Comparison of ENCODE assay signal across 1 cellular context in genomic region chr22:22422629-22423112, GRCh38.
A peak's percentile ranks its signal among the peaks of the same experiment; 100 is the strongest.
TF ChIP-seq lines count a peak whose summit lies in the region.

No MANE protein-coding gene starts in this region.

TF ChIP-seq in K562, 482 proteins besides CTCF, POLR2A, EP300 and RAD21 (continued from another document):
- TF ChIP-seq ZNF282 (CRISPR knock-in tag; IDR thresholded peaks at IDR 0.05) (0 out of 2 replicates have a peak, but pooled peaks have one; percentile 32), ZNF143 (CRISPR knock-in tag; IDR thresholded peaks at IDR 0.05) (peak; percentile 52), KDM4B (IDR thresholded peaks at IDR 0.05; ENCODE audit: borderline replicate concordance in 2 of 2, low read depth in 1 of 2) (0 out of 4 replicates have a peak, but pooled peaks of 1 of the 2 experiments have one; percentile 31), TEAD2 (tag; IDR thresholded peaks at IDR 0.05) (peak; percentile 63), LARP7 (IDR thresholded peaks at IDR 0.05) (no peak), CREM (IDR thresholded peaks at IDR 0.05; ENCODE audit: low read depth) (peak; percentile 74; the same call in 1 of the 2 replicates), POLR3A (IDR thresholded peaks at IDR 0.05; ENCODE audit: borderline replicate concordance, extremely low read depth, insufficient read depth, insufficient read length) (no peak), IFI16 (CRISPR knock-in tag; IDR thresholded peaks at IDR 0.05) (peak; percentile 6; the same call in 1 of the 2 replicates), ZNF511 (CRISPR knock-in tag; IDR thresholded peaks at IDR 0.05) (peak; percentile 72; the same call in 1 of the 2 replicates), TEAD4 (IDR thresholded peaks at IDR 0.05; ENCODE audit: low read length) (peak; percentile 46), TEAD4 (CRISPR knock-in tag; IDR thresholded peaks at IDR 0.05; ENCODE audit: borderline replicate concordance) (no peak), TEAD1 (CRISPR knock-in tag; IDR thresholded peaks at IDR 0.05) (peak; percentile 8 to 66; a peak in 1 of 4 replicates), KLF16 (IDR thresholded peaks at IDR 0.05) (peak; percentile 88), ZKSCAN3 (CRISPR knock-in tag; IDR thresholded peaks at IDR 0.05) (0 out of 2 replicates have a peak, but pooled peaks have one; percentile 45), BRD4 (IDR thresholded peaks at IDR 0.05) (no peak), ZNF165 (CRISPR knock-in tag; IDR thresholded peaks at IDR 0.05; ENCODE audit: borderline replicate concordance) (peak; percentile 75; the same call in 1 of the 2 replicates), RUNX1 (IDR thresholded peaks at IDR 0.05; ENCODE audit: low read depth) (peak; percentile 75; the same call in 1 of the 2 replicates), SREBF2 (CRISPR knock-in tag; IDR thresholded peaks at IDR 0.05) (no peak), ZFPM2 (CRISPR knock-in tag; IDR thresholded peaks at IDR 0.05) (peak; percentile 95), MYC (IDR thresholded peaks at IDR 0.05; ENCODE audit: low read depth, low read length) (peak; percentile 49; the same call in 1 of the 2 replicates), MYC (CRISPR knock-in tag; IDR thresholded peaks at IDR 0.05; ENCODE audit: borderline replicate concordance, low read depth) (no peak), FOXP1 (CRISPR knock-in tag; IDR thresholded peaks at IDR 0.05) (0 out of 2 replicates have a peak, but pooled peaks have one; percentile 33)
- TF ChIP-seq, protein P1, sequence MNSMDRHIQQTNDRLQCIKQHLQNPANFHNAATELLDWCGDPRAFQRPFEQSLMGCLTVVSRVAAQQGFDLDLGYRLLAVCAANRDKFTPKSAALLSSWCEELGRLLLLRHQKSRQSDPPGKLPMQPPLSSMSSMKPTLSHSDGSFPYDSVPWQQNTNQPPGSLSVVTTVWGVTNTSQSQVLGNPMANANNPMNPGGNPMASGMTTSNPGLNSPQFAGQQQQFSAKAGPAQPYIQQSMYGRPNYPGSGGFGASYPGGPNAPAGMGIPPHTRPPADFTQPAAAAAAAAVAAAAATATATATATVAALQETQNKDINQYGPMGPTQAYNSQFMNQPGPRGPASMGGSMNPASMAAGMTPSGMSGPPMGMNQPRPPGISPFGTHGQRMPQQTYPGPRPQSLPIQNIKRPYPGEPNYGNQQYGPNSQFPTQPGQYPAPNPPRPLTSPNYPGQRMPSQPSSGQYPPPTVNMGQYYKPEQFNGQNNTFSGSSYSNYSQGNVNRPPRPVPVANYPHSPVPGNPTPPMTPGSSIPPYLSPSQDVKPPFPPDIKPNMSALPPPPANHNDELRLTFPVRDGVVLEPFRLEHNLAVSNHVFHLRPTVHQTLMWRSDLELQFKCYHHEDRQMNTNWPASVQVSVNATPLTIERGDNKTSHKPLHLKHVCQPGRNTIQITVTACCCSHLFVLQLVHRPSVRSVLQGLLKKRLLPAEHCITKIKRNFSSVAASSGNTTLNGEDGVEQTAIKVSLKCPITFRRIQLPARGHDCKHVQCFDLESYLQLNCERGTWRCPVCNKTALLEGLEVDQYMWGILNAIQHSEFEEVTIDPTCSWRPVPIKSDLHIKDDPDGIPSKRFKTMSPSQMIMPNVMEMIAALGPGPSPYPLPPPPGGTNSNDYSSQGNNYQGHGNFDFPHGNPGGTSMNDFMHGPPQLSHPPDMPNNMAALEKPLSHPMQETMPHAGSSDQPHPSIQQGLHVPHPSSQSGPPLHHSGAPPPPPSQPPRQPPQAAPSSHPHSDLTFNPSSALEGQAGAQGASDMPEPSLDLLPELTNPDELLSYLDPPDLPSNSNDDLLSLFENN (IDR thresholded peaks at IDR 0.05; ENCODE audit: low read depth in 2 of 2, low read length in 2 of 2) = peak in 1 of 2 experiments; percentile 51; a peak in 1 of 4 replicates
- TF ChIP-seq, protein P2, sequence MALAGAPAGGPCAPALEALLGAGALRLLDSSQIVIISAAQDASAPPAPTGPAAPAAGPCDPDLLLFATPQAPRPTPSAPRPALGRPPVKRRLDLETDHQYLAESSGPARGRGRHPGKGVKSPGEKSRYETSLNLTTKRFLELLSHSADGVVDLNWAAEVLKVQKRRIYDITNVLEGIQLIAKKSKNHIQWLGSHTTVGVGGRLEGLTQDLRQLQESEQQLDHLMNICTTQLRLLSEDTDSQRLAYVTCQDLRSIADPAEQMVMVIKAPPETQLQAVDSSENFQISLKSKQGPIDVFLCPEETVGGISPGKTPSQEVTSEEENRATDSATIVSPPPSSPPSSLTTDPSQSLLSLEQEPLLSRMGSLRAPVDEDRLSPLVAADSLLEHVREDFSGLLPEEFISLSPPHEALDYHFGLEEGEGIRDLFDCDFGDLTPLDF (CRISPR knock-in tag; IDR thresholded peaks at IDR 0.05) = peak; percentile 90; the same call in 1 of the 2 replicates
TF ChIP-seq in K562: peak in this region for 73.
